ENCODE assay signal across 1 cellular context in genomic region chr9:134212809-134213507, GRCh38.
TF ChIP-seq lines count a peak whose summit lies in the region.

No MANE protein-coding gene starts in this region.

TF ChIP-seq in H1, 55 proteins besides CTCF, POLR2A, EP300 and RAD21:
- TF ChIP-seq NRF1 (IDR thresholded peaks at IDR 0.05; ENCODE audit: low read depth, low read length) (no peak), RXRA (IDR thresholded peaks at IDR 0.05; ENCODE audit: insufficient read depth, low read depth, low read length) (no peak), TBP (IDR thresholded peaks at IDR 0.05; ENCODE audit: low read depth, low read length) (no peak), USF2 (IDR thresholded peaks at IDR 0.05; ENCODE audit: low read length) (no peak), KDM1A (IDR thresholded peaks at IDR 0.05; ENCODE audit: borderline replicate concordance, low read length) (no peak), CHD7 (IDR thresholded peaks at IDR 0.05; ENCODE audit: insufficient replicate concordance, low read length) (no peak), FOSL1 (IDR thresholded peaks at IDR 0.05; ENCODE audit: insufficient read depth, low read depth, low read length) (no peak), SP4 (IDR thresholded peaks at IDR 0.05; ENCODE audit: low read length) (no peak), SIN3A (conservative IDR thresholded peaks at IDR 0.05 in 1 of 2, IDR thresholded peaks at IDR 0.05 in 1 of 2; ENCODE audit: low read depth in 1 of 2, low read length in 2 of 2) (no peak), HDAC6 (IDR thresholded peaks at IDR 0.05; ENCODE audit: low read depth, low read length) (no peak), SIX5 (IDR thresholded peaks at IDR 0.05; ENCODE audit: low read depth, low read length) (no peak), SP2 (IDR thresholded peaks at IDR 0.05; ENCODE audit: low read length) (no peak), MAX (IDR thresholded peaks at IDR 0.05) (no peak), CBX8 (IDR thresholded peaks at IDR 0.05; ENCODE audit: borderline replicate concordance, low read depth, low read length) (no peak), CHD1 (IDR thresholded peaks at IDR 0.05; ENCODE audit: low read depth, low read length) (no peak), CHD2 (IDR thresholded peaks at IDR 0.05; ENCODE audit: low read length) (no peak)
